In genomic region chr22:21582801-21583740, GRCh38 we compare ENCODE assay signal across 11 cellular contexts. TPM values are rescaled to one million over a fixed set of nuclear protein-coding genes. Genes with fewer than 3 reads are reported as not detected.
DNase-seq lines count a peak whose midpoint lies in the region; ATAC-seq and TF ChIP-seq lines count a peak whose summit lies in the region.
"Had no signal": no experiment of that assay in that cellular context is flagged by ENCODE, and none has a peak within 500 bp of the region (broad histone marks: within the 10 kb centered on the region; RNA-seq: fewer than 3 reads in every experiment).

No MANE protein-coding gene starts in this region.

- peaks cover 17% of the 10 kb centered on the region for H3K36me3 Mint-ChIP-seq in stimulated activated naive CD8-positive, alpha-beta T cell treated with anti-CD3 and anti-CD28 coated beads, Interleukin-15, Interleukin-2, amounts not matched to agents 100 ng/mL and 50 ng/mL, for 24 hours (ENCODE audit: low read depth)
- peaks cover 17% of the 10 kb centered on the region for H3K36me3 Mint-ChIP-seq in activated B cell treated with CpG ODN at 0.5 μM for 24 hours (ENCODE audit: low read depth)

- H3K4me3 ChIP-seq in left lung = no peak overlapping the region
- no peak overlapping the region for H3K4me3 ChIP-seq in smooth muscle cell
- no peak overlapping the region for H3K4me3 ChIP-seq in mesendoderm (ENCODE audit: low read length)

- no peak overlapping the region for H2AK5ac ChIP-seq in mesendoderm (ENCODE audit: low read length)

- peaks cover 100% of the 10 kb centered on the region for H4K20me1 ChIP-seq in smooth muscle cell (ENCODE audit: low read depth)

- H3K4me1 ChIP-seq in left lung = peaks cover 8 to 71% of the 10 kb centered on the region in 2 donors
- no peaks in the 10 kb centered on the region for H3K4me1 ChIP-seq in smooth muscle cell (ENCODE audit: low read depth)
- no peaks in the 10 kb centered on the region for H3K4me1 ChIP-seq in mesendoderm (ENCODE audit: control insufficient read depth, low read depth, low read length)

- H3K27me3 ChIP-seq in left lung (no peaks in the 10 kb centered on the region), smooth muscle cell (ENCODE audit: low read depth) (no peaks in the 10 kb centered on the region), mesendoderm (ENCODE audit: insufficient read depth, low read length, poor library complexity) (no peaks in the 10 kb centered on the region)

- H3K27ac ChIP-seq in left lung = no peak overlapping the region
- no peak overlapping the region for H3K27ac ChIP-seq in smooth muscle cell (ENCODE audit: low read depth)
- no peak overlapping the region for H3K27ac ChIP-seq in mesendoderm (ENCODE audit: low read depth, low read length)

- H3K4me2 ChIP-seq in smooth muscle cell (no peak overlapping the region), mesendoderm (ENCODE audit: low read length) (no peak overlapping the region)

- no peaks in the 10 kb centered on the region for H3K9me3 ChIP-seq in left lung
- no peaks in the 10 kb centered on the region for H3K9me3 ChIP-seq in smooth muscle cell (replicated peaks; ENCODE audit: low read depth)

- H3K9me3 Mint-ChIP-seq in stimulated activated naive CD8-positive, alpha-beta T cell treated with anti-CD3 and anti-CD28 coated beads, Interleukin-15, Interleukin-2, amounts not matched to agents 100 ng/mL and 50 ng/mL, for 24 hours = no peaks in the 10 kb centered on the region
- H3K9me3 Mint-ChIP-seq in activated B cell treated with CpG ODN at 0.5 μM for 24 hours = no peaks in the 10 kb centered on the region

- no peak overlapping the region for H4K5ac ChIP-seq in mesendoderm (ENCODE audit: low read length)

- intact Hi-C loops in activated B cell treated with CpG ODN at 0.5 μM for 24 hours (cut with micrococcal nuclease) = no loop called here
- intact Hi-C loops in left lung (cut with DNase I) = no loop called here

- no peaks in the 10 kb centered on the region for H3K27me3 Mint-ChIP-seq in stimulated activated naive CD8-positive, alpha-beta T cell treated with anti-CD3 and anti-CD28 coated beads, Interleukin-15, Interleukin-2, amounts not matched to agents 100 ng/mL and 50 ng/mL, for 24 hours
- H3K27me3 Mint-ChIP-seq in activated B cell treated with CpG ODN at 0.5 μM for 24 hours = no peaks in the 10 kb centered on the region

- 97% methylated on average over 10 of the region's 10 CpGs for WGBS in smooth muscle cell (ENCODE audit: low lambda C conversion rate)
- no CpG with 5 or more reads among the region's 10 CpGs for WGBS in mesendoderm (ENCODE audit: extremely low coverage, insufficient coverage, low lambda C conversion rate)

- no peak overlapping the region for H2AFZ ChIP-seq in smooth muscle cell (ENCODE audit: low read depth)

- peaks cover 0 to 7% of the 10 kb centered on the region in 2 donors for H3K36me3 ChIP-seq in left lung
- H3K36me3 ChIP-seq in smooth muscle cell (ENCODE audit: low read depth) = no peaks in the 10 kb centered on the region
- H3K36me3 ChIP-seq in mesendoderm (ENCODE audit: control insufficient read depth, insufficient read depth, low read length) = peaks cover 1% of the 10 kb centered on the region

- no peak overlapping the region for H2BK120ac ChIP-seq in mesendoderm (ENCODE audit: low read depth, low read length)

- H2BK15ac ChIP-seq in mesendoderm (replicated peaks; ENCODE audit: low read depth) = no peak overlapping the region

- H3K79me2 ChIP-seq in smooth muscle cell (ENCODE audit: low read depth) (peaks cover 100% of the 10 kb centered on the region), mesendoderm (ENCODE audit: control insufficient read depth, insufficient read depth, low read length) (peaks cover 87% of the 10 kb centered on the region)

- no peak for DNase-seq in stimulated activated naive CD8-positive, alpha-beta T cell treated with anti-CD3 and anti-CD28 coated beads, Interleukin-15, Interleukin-2, amounts not matched to agents 100 U/mL and 50 U/mL, for 24 hours
- DNase-seq in activated B cell treated with CpG ODN at 0.5 μM for 24 hours (no peak), left lung (no peak), smooth muscle cell (lab: John Stamatoyannopoulos, UW; ENCODE audit: unreplicated experiment) (no peak), omental fat pad (ENCODE audit: low spot score) (no peak), mesendoderm (no peak), HPDE6-E6E7 (ENCODE audit: extremely low spot score) (no peak)
- DNase-seq: AML-193, NCI-H446 treated with DMSO at 0.1 percent for 48 hours had no signal

- peaks cover 23% of the 10 kb centered on the region for H3K79me1 ChIP-seq in mesendoderm (ENCODE audit: low read length)

- H3K4me3 Mint-ChIP-seq in stimulated activated naive CD8-positive, alpha-beta T cell treated with anti-CD3 and anti-CD28 coated beads, Interleukin-15, Interleukin-2, amounts not matched to agents 100 ng/mL and 50 ng/mL, for 24 hours = no peak overlapping the region
- no peak overlapping the region for H3K4me3 Mint-ChIP-seq in activated B cell treated with CpG ODN at 0.5 μM for 24 hours

- no peak overlapping the region for H2BK5ac ChIP-seq in mesendoderm (ENCODE audit: low read length)

- no peak overlapping the region for H3K18ac ChIP-seq in mesendoderm (ENCODE audit: low read length)

- no peak overlapping the region for H3K23ac ChIP-seq in mesendoderm (ENCODE audit: low read length)

- H3K9ac ChIP-seq in smooth muscle cell (ENCODE audit: low read depth) = no peak overlapping the region
- H3K9ac ChIP-seq in mesendoderm (ENCODE audit: low read length) = no peak overlapping the region

- POLR2A ChIA-PET in activated B cell treated with CpG ODN at 0.5 μM for 24 hours (lab: Charles Lee) = interaction anchor here (0.6 kb wide), 1 partner anchor 63 kb away, joined by 3 read pairs; no protein-coding TSS in a partner anchor

- no peak overlapping the region for H3K4ac ChIP-seq in mesendoderm (ENCODE audit: low read depth, low read length)

- H3F3A ChIP-seq in smooth muscle cell (ENCODE audit: low read depth) = no peaks in the 10 kb centered on the region

- CTCF ChIA-PET in activated B cell treated with CpG ODN at 0.5 μM for 24 hours (lab: Charles Lee) = interaction anchor here (0.8 kb wide), 1 partner anchor 64 kb away, joined by 3 read pairs; no protein-coding TSS in a partner anchor

- H4K8ac ChIP-seq in mesendoderm (ENCODE audit: low read depth, low read length) = no peak overlapping the region

- no peak for TF ChIP-seq CTCF in activated B cell treated with CpG ODN at 0.5 μM for 24 hours (IDR thresholded peaks at IDR 0.05)
- TF ChIP-seq CTCF in left lung (IDR thresholded peaks at IDR 0.05) = no peak
- TF ChIP-seq CTCF in smooth muscle cell (IDR thresholded peaks at IDR 0.05; ENCODE audit: borderline replicate concordance, insufficient read depth, poor library complexity, severe bottlenecking) = no peak
- no peak for TF ChIP-seq CTCF in omental fat pad (IDR thresholded peaks at IDR 0.05)

- peak overlapping the region; percentile 42 for H3K27ac Mint-ChIP-seq in stimulated activated naive CD8-positive, alpha-beta T cell treated with anti-CD3 and anti-CD28 coated beads, Interleukin-15, Interleukin-2, amounts not matched to agents 100 ng/mL and 50 ng/mL, for 24 hours
- peak overlapping the region; percentile 74 for H3K27ac Mint-ChIP-seq in activated B cell treated with CpG ODN at 0.5 μM for 24 hours

- H3K4me1 Mint-ChIP-seq in stimulated activated naive CD8-positive, alpha-beta T cell treated with anti-CD3 and anti-CD28 coated beads, Interleukin-15, Interleukin-2, amounts not matched to agents 100 ng/mL and 50 ng/mL, for 24 hours (ENCODE audit: low read depth) = peaks cover 61% of the 10 kb centered on the region
- H3K4me1 Mint-ChIP-seq in activated B cell treated with CpG ODN at 0.5 μM for 24 hours = peaks cover 52% of the 10 kb centered on the region

- no peak for ATAC-seq in stimulated activated naive CD8-positive, alpha-beta T cell treated with anti-CD3 and anti-CD28 coated beads, Interleukin-15, Interleukin-2, amounts not matched to agents 100 U/mL and 50 U/mL, for 24 hours
- ATAC-seq in activated B cell treated with CpG ODN at 0.5 μM for 24 hours (ENCODE audit: low read depth) (no peak), left lung (peak; percentile 47), omental fat pad (ENCODE audit: low FRiP score) (no peak)

- H3K56ac ChIP-seq in mesendoderm (ENCODE audit: low read length) = no peak overlapping the region

RNA-seq across cellular contexts. Expression of gene UBE2L3, which starts 15.6 kb away (rescaled TPM):
- total RNA-seq in activated B cell treated with CpG ODN at 0.5 μM for 24 hours = 39.8 and 43.3 TPM in 2 replicates
- 10 to 100 TPM; 51.9 to 52.8 TPM for total RNA-seq in left lung
- total RNA-seq in smooth muscle cell = 47.0 and 65.4 TPM in 2 replicates
- polyA plus RNA-seq in smooth muscle cell = 89.3 and 102 TPM in 2 replicates
- 10 to 100 TPM; 38.9 to 49.7 (median 44.0) TPM for total RNA-seq in omental fat pad
- polyA plus RNA-seq in mesendoderm (2013, experiment 1 of 2) = 139 TPM
- 141 TPM for polyA plus RNA-seq in mesendoderm (2013, experiment 2 of 2)

RNA-seq across cellular contexts. Expression of gene RIMBP3C, which starts 31.8 kb away (rescaled TPM):
- total RNA-seq in activated B cell treated with CpG ODN at 0.5 μM for 24 hours (0.24 TPM in 1 of 2 replicates, not detected in the other), left lung (under 1 TPM; 0.17 to 0.31 TPM), smooth muscle cell (0.45 and 0.63 TPM in 2 replicates), omental fat pad (under 1 TPM in 1 of 4 donors, not detected in 3; 0.31 TPM)
- polyA plus RNA-seq in smooth muscle cell = 0.11 and 0.17 TPM in 2 replicates
- polyA plus RNA-seq in mesendoderm (2013, experiment 1 of 2) = 0.17 TPM
- 0.08 TPM for polyA plus RNA-seq in mesendoderm (2013, experiment 2 of 2)

RNA-seq across cellular contexts. Expression of gene YDJC, which starts 46.8 kb away (rescaled TPM):
- total RNA-seq in activated B cell treated with CpG ODN at 0.5 μM for 24 hours = 46.1 and 51.4 TPM in 2 replicates
- 10 to 100 TPM; 13.1 to 17.2 TPM for total RNA-seq in left lung
- 12.0 and 19.3 TPM in 2 replicates for total RNA-seq in smooth muscle cell
- polyA plus RNA-seq in smooth muscle cell = 15.2 and 17.2 TPM in 2 replicates
- 10 to 100 TPM; 14.3 to 33.3 (median 17.1) TPM for total RNA-seq in omental fat pad
- polyA plus RNA-seq in mesendoderm (2013, experiment 1 of 2) = 24.5 TPM
- polyA plus RNA-seq in mesendoderm (2013, experiment 2 of 2) = 23.4 TPM

RNA-seq across cellular contexts. Expression of gene CCDC116, which starts 49.5 kb away (rescaled TPM):
- total RNA-seq in activated B cell treated with CpG ODN at 0.5 μM for 24 hours (1.0 and 1.2 TPM in 2 replicates), left lung (1 to 10 TPM in 1 of 2 donors, under 1 TPM in 1; 0.26 to 1.1 TPM), smooth muscle cell (0.40 and 1.8 TPM in 2 replicates), omental fat pad (under 1 TPM in 3 of 4 donors, not detected in 1; 0.31 to 0.46 (median 0.36) TPM)
- not detected in 2 replicates for polyA plus RNA-seq in smooth muscle cell
- 0.14 TPM for polyA plus RNA-seq in mesendoderm (2013, experiment 1 of 2)
- 0.08 TPM for polyA plus RNA-seq in mesendoderm (2013, experiment 2 of 2)
- total RNA-seq: SK-MEL-5 had no signal

RNA-seq across cellular contexts. Expression of gene SDF2L1, which starts 59.0 kb away (rescaled TPM):
- total RNA-seq in activated B cell treated with CpG ODN at 0.5 μM for 24 hours = 40.0 and 43.3 TPM in 2 replicates
- total RNA-seq in left lung = 10 to 100 TPM; 47.2 to 82.1 TPM
- 13.3 and 24.9 TPM in 2 replicates for total RNA-seq in smooth muscle cell
- 80.1 and 102 TPM in 2 replicates for polyA plus RNA-seq in smooth muscle cell
- total RNA-seq in omental fat pad = 10 to 100 TPM; 16.3 to 49.4 (median 34.0) TPM
- 26.9 TPM for polyA plus RNA-seq in mesendoderm (2013, experiment 1 of 2)
- polyA plus RNA-seq in mesendoderm (2013, experiment 2 of 2) = 25.4 TPM
